In the genomic region with DNA sequence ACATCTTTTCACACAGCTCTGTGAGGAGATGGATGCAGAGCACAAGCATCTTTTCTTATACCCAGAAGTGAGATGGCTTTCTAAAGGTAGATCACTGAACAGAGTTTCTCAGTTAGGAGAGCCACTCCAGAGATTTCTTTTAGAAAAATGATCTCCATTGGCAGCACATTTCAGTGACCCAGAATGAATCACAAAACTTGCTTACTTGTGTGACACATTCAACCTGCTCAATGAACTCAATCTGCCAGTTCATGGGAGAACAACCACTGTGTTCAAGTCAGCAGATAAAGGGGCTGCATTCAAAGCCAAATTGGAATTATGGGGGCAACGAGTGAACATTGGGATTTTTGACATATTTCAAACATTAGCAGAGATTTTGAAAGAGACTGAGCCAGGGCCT, we compare ENCODE assay signal across 24 cellular contexts.
"Had no signal": no experiment of that assay in that cellular context is flagged by ENCODE, and none has a peak within 500 bp of the region (broad histone marks: within the 10 kb centered on the region; RNA-seq: fewer than 3 reads in every experiment).

No MANE protein-coding gene starts in this region.

- H3K36me3 ChIP-seq: adrenal gland, ascending aorta, breast epithelium, colonic mucosa, left lung, neural progenitor cell, spleen, vagina had no signal

- H3K36me3 Mint-ChIP-seq: neural progenitor cell had no signal

- H3K4me3 Mint-ChIP-seq: activated B cell treated with CpG ODN at 0.5 μM for 24 hours; activated CD4-positive, alpha-beta T cell treated with anti-CD3 and anti-CD28 coated beads for 36 hours; activated naive CD8-positive, alpha-beta T cell; activated T-cell treated with anti-CD3 and anti-CD28 coated beads, Interleukin-2, amount 50 U/mL, for 4 hours; naive thymus-derived CD4-positive, alpha-beta T cell; neural progenitor cell had no signal

- H3K4me1 Mint-ChIP-seq: activated B cell treated with CpG ODN at 0.5 μM for 24 hours had no signal

- H3K27ac Mint-ChIP-seq: activated B cell treated with CpG ODN at 0.5 μM for 24 hours; activated CD4-positive, alpha-beta T cell treated with anti-CD3 and anti-CD28 coated beads for 36 hours; activated naive CD8-positive, alpha-beta T cell; activated T-helper 2 cell treated with anti-CD3 and anti-CD28 coated beads, Interferon-gamma antibody, Interleukin-2, Interleukin-4, amounts not matched to agents 10 μg/mL and 5 μg/mL and 100 μg/mL, durations not matched to agents 14 hours and 24 hours and 36 hours; naive thymus-derived CD4-positive, alpha-beta T cell; neural progenitor cell had no signal

- H3K4me3 ChIP-seq: adrenal gland, ascending aorta, breast epithelium, colonic mucosa, dorsolateral prefrontal cortex, left lung, lung, neural progenitor cell, spleen, testis, vagina had no signal

- H3K9ac ChIP-seq: neural progenitor cell had no signal

- H3K4me1 ChIP-seq: ascending aorta, breast epithelium, colonic mucosa, left lung, testis, vagina had no signal

- H2AFZ ChIP-seq: neural progenitor cell had no signal

- H3K9me3 ChIP-seq: adrenal gland, ascending aorta, breast epithelium, colonic mucosa, left lung, spleen, testis, vagina had no signal

- H3K27me3 Mint-ChIP-seq: activated B cell treated with CpG ODN at 0.5 μM for 24 hours; activated CD4-positive, alpha-beta T cell treated with anti-CD3 and anti-CD28 coated beads for 36 hours; activated naive CD8-positive, alpha-beta T cell; naive thymus-derived CD4-positive, alpha-beta T cell had no signal

- H3K9me3 Mint-ChIP-seq: activated B cell treated with CpG ODN at 0.5 μM for 24 hours; activated T-cell treated with anti-CD3 and anti-CD28 coated beads, Interleukin-2, amount 50 U/mL, for 4 hours; activated T-helper 2 cell treated with anti-CD3 and anti-CD28 coated beads, Interferon-gamma antibody, Interleukin-2, Interleukin-4, amounts not matched to agents 10 μg/mL and 5 μg/mL and 100 μg/mL, durations not matched to agents 14 hours and 24 hours and 36 hours; naive thymus-derived CD4-positive, alpha-beta T cell had no signal

- H3K4me2 ChIP-seq: neural progenitor cell had no signal

- ATAC-seq: activated CD4-positive, alpha-beta T cell treated with anti-CD3 and anti-CD28 coated beads for 36 hours; activated T-cell treated with anti-CD3 and anti-CD28 coated beads, Interleukin-2, amount 50 U/mL, for 4 hours; left lung; naive thymus-derived CD4-positive, alpha-beta T cell had no signal

- H3K27ac ChIP-seq: adrenal gland, ascending aorta, breast epithelium, colonic mucosa, dorsolateral prefrontal cortex, left lung, neural progenitor cell, spleen, testis, vagina had no signal

- DNase-seq: activated B cell treated with CpG ODN at 0.5 μM for 24 hours; activated CD4-positive, alpha-beta T cell treated with anti-CD3 and anti-CD28 coated beads for 36 hours; activated CD4-positive, alpha-beta T cell treated with anti-CD3 and anti-CD28 coated beads, Interleukin-2, amount 50 U/mL, for 48 hours; activated CD8-positive, alpha-beta memory T cell treated with anti-CD3 and anti-CD28 coated beads, Interleukin-2, amount 50 U/mL, for 48 hours; activated naive CD4-positive, alpha-beta T cell; activated T-cell treated with anti-CD3 and anti-CD28 coated beads, Interleukin-2, amount 50 U/mL, for 4 hours; adrenal gland; colonic mucosa; dorsolateral prefrontal cortex; left lung; naive thymus-derived CD4-positive, alpha-beta T cell; retina; spleen; stimulated activated CD4-positive, alpha-beta T cell treated with anti-CD3 and anti-CD28 coated beads, Interleukin-4, amount 100 ng/mL, for 1 hour; stimulated activated naive CD4-positive, alpha-beta T cell; T-helper 9 cell; testis had no signal

- H3K27me3 ChIP-seq: adrenal gland, ascending aorta, breast epithelium, colonic mucosa, dorsolateral prefrontal cortex, left lung, neural progenitor cell, spleen, testis, vagina had no signal
